8 cellular contexts compared by ENCODE assay signal in the genomic region with DNA sequence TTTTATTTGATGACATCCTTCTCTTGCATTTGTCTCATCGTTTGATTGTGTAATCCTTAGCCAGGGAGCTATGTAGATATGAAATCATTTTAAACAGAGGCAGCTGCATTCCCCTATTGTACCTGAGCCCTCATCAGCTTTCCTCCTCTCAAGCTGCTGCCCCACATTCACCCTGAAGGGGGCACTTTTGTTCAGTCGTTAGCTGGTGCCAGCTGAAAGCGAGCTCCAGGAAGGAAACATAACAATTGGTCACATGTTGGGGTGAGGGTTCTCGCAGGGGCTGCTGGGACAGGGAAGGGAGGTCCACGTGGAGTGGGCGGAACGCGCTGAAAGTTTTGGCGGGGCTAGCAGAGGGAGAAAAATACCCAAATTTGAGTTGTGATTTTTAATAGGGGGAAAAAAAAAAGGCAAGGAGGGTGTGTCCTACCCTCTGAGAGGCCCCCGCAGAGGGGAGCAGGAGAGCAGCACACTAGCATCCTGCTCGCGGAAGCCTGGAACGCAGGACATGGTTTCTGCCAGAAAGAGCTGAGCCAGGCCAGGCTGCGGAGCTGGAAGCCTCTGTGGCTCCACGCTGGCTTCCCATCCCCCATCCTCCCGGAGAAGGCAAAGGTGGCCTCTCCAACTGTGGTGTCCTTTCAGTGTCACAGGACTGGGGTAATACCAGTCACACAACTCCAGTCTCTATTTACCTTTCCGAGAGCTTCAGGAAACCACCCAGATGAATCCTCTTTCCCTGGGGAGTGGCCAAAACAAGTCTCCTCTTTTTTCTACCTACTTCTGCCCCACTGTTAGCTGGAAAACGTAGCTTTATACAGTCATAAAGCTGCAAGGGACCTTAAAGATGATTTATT. TPM values are rescaled to one million over a fixed set of nuclear protein-coding genes. Genes with fewer than 3 reads are reported as not detected.
DNase-seq lines count a peak whose midpoint lies in the region; ATAC-seq and TF ChIP-seq lines count a peak whose summit lies in the region.

No MANE protein-coding gene starts in this region.

- WGBS in testis, 2 donors = 7 to 12% methylated on average over 18 of the region's 18 CpGs

- peaks cover 60% of the 10 kb centered on the region for H3K4me1 ChIP-seq in testis

- peak overlapping the region; percentile 65 for H3K9ac ChIP-seq in SK-N-MC (ENCODE audit: insufficient read length)

- H3K27me3 ChIP-seq in testis = no peaks in the 10 kb centered on the region

- H3K4me3 Mint-ChIP-seq in HFFc6 = peak overlapping the region; percentile 86
- H3K4me3 Mint-ChIP-seq in activated naive CD4-positive, alpha-beta T cell treated with anti-CD3 and anti-CD28 coated beads, Interleukin-2, amount 50 U/mL, for 24 hours = peak overlapping the region; percentile 85

- H3K27ac Mint-ChIP-seq in HFFc6 = peak overlapping the region; percentile 99
- peak overlapping the region; percentile 90 for H3K27ac Mint-ChIP-seq in activated naive CD4-positive, alpha-beta T cell treated with anti-CD3 and anti-CD28 coated beads, Interleukin-2, amount 50 U/mL, for 24 hours

- H3K4me1 Mint-ChIP-seq in HFFc6 (ENCODE audit: low read depth) = peaks cover 79% of the 10 kb centered on the region
- H3K4me1 Mint-ChIP-seq in activated naive CD4-positive, alpha-beta T cell treated with anti-CD3 and anti-CD28 coated beads, Interleukin-2, amount 50 U/mL, for 24 hours = peaks cover 62% of the 10 kb centered on the region

- no peaks in the 10 kb centered on the region for H3K9me3 Mint-ChIP-seq in HFFc6
- no peaks in the 10 kb centered on the region for H3K9me3 Mint-ChIP-seq in activated naive CD4-positive, alpha-beta T cell treated with anti-CD3 and anti-CD28 coated beads, Interleukin-2, amount 50 U/mL, for 24 hours

- H3K4me3 ChIP-seq in GM08714 (ENCODE audit: low read length) (peak overlapping the region; percentile 46; the same call in 1 of the 2 replicates), SK-N-MC (peak overlapping the region; percentile 75), testis (peak overlapping the region; percentile 20 to 25)

- DNase-seq in HFFc6 (peak; percentile 94), NCI-H1048 (lab: John Stamatoyannopoulos, UW) (peak; percentile 94), SK-N-MC (ENCODE audit: low read depth, low spot score) (peak; percentile 95), glomerular visceral epithelial cell (ENCODE audit: extremely low spot score) (peak; percentile 94), omental fat pad (ENCODE audit: low spot score) (peak; percentile 84), testis (peak; percentile 96)

- TF ChIP-seq POLR2A in testis (IDR thresholded peaks at IDR 0.05) = no peak

- H3K27me3 Mint-ChIP-seq in HFFc6 (ENCODE audit: insufficient read depth) = peaks cover 2% of the 10 kb centered on the region
- H3K27me3 Mint-ChIP-seq in activated naive CD4-positive, alpha-beta T cell treated with anti-CD3 and anti-CD28 coated beads, Interleukin-2, amount 50 U/mL, for 24 hours = no peaks in the 10 kb centered on the region

- H3K27ac ChIP-seq in SK-N-MC = peak overlapping the region; percentile 95
- peak overlapping the region; percentile 93 to 99 for H3K27ac ChIP-seq in testis

- H3K36me3 Mint-ChIP-seq in HFFc6 (ENCODE audit: low read depth) = no peaks in the 10 kb centered on the region; the same call in 1 of the 2 replicates
- H3K36me3 Mint-ChIP-seq in activated naive CD4-positive, alpha-beta T cell treated with anti-CD3 and anti-CD28 coated beads, Interleukin-2, amount 50 U/mL, for 24 hours = no peaks in the 10 kb centered on the region

- H3K36me3 ChIP-seq in SK-N-MC (ENCODE audit: insufficient read depth, low read length) (no peaks in the 10 kb centered on the region), testis (ENCODE audit: low read depth, missing control alignments) (no peaks in the 10 kb centered on the region)

- H3K9me3 ChIP-seq in SK-N-MC (ENCODE audit: low read depth, low read length) = no peaks in the 10 kb centered on the region
- no peaks in the 10 kb centered on the region for H3K9me3 ChIP-seq in testis

- intact Hi-C loops in testis (cut with DNase I; ENCODE audit: low total_unique reads) = no loop called here

- peak; percentile 79 for ATAC-seq in omental fat pad (ENCODE audit: low FRiP score)

- TF ChIP-seq CTCF in HFFc6 (IDR thresholded peaks at IDR 0.05) (peak; percentile 88), omental fat pad (IDR thresholded peaks at IDR 0.05) (peak in 2 of 3 donors; percentile 69 to 85), testis (IDR thresholded peaks at IDR 0.05) (peak; percentile 63 to 99 (median 98))

RNA-seq across cellular contexts. Expression of gene MSL1, which starts 8.4 kb away (rescaled TPM):
- 10 to 100 TPM; 61.2 to 67.8 (median 65.5) TPM for total RNA-seq in HFFc6 (2021; fragmentation: NEBNext Ultra II Directional; extraction: Animal tissue kit (Norgen Biotek cat#: 25700))
- total RNA-seq in omental fat pad = 100 to 1,000 TPM in 1 of 4 donors, 10 to 100 TPM in 3; 50.2 to 139 (median 61.9) TPM
- 100 to 1,000 TPM; 129 to 161 TPM for total RNA-seq in testis
- 157 TPM for polyA plus RNA-seq in testis (ENCODE audit: insufficient read depth, low read depth, low replicate concordance)

RNA-seq across cellular contexts. Expression of gene NR1D1, which starts 12.9 kb away (rescaled TPM):
- 10 to 100 TPM; 11.2 to 15.8 (median 15.1) TPM for total RNA-seq in HFFc6 (2021; fragmentation: NEBNext Ultra II Directional; extraction: Animal tissue kit (Norgen Biotek cat#: 25700))
- total RNA-seq in omental fat pad = 1 to 10 TPM; 3.1 to 9.3 (median 7.0) TPM
- 10 to 100 TPM; 14.4 to 23.6 TPM for total RNA-seq in testis
- 9.8 TPM for polyA plus RNA-seq in testis (ENCODE audit: insufficient read depth, low read depth, low replicate concordance)

RNA-seq across cellular contexts. Expression of gene CASC3, which starts 27.0 kb away (rescaled TPM):
- 10 to 100 TPM; 49.5 to 67.7 (median 62.0) TPM for total RNA-seq in HFFc6 (2021; fragmentation: NEBNext Ultra II Directional; extraction: Animal tissue kit (Norgen Biotek cat#: 25700))
- 10 to 100 TPM; 36.6 to 77.6 (median 51.1) TPM for total RNA-seq in omental fat pad
- total RNA-seq in testis = 100 to 1,000 TPM; 123 to 132 TPM
- 143 TPM for polyA plus RNA-seq in testis (ENCODE audit: insufficient read depth, low read depth, low replicate concordance)

RNA-seq across cellular contexts. Expression of gene THRA, which starts 50.6 kb away (rescaled TPM):
- 10 to 100 TPM; 29.3 to 33.7 (median 30.7) TPM for total RNA-seq in HFFc6 (2021; fragmentation: NEBNext Ultra II Directional; extraction: Animal tissue kit (Norgen Biotek cat#: 25700))
- total RNA-seq in omental fat pad (10 to 100 TPM; 35.7 to 87.2 (median 55.2) TPM), testis (10 to 100 TPM; 44.9 to 51.7 TPM)
- polyA plus RNA-seq in testis (ENCODE audit: insufficient read depth, low read depth, low replicate concordance) = 41.2 TPM

RNA-seq across cellular contexts. Expression of gene MED24, which starts 59.1 kb away (rescaled TPM):
- 10 to 100 TPM; 60.9 to 72.8 (median 65.3) TPM for total RNA-seq in HFFc6 (2021; fragmentation: NEBNext Ultra II Directional; extraction: Animal tissue kit (Norgen Biotek cat#: 25700))
- total RNA-seq in omental fat pad (10 to 100 TPM; 40.0 to 53.6 (median 49.2) TPM), testis (100 to 1,000 TPM; 151 to 172 TPM)
- polyA plus RNA-seq in testis (ENCODE audit: insufficient read depth, low read depth, low replicate concordance) = 127 TPM

Comparison
In these comparisons a context has a peak if more than half of its experiments do, and no peak if none do; other contexts are left out.
1. Peak in every context shown above with its lines: DNase-seq, ATAC-seq, H3K4me3 ChIP-seq and H3K27ac ChIP-seq.
2. H3K4me3 ChIP-seq: peak in every context shown above with its lines; median percentile 75 in SK-N-MC; 46 in GM08714; 22 in testis.